In the genomic region with DNA sequence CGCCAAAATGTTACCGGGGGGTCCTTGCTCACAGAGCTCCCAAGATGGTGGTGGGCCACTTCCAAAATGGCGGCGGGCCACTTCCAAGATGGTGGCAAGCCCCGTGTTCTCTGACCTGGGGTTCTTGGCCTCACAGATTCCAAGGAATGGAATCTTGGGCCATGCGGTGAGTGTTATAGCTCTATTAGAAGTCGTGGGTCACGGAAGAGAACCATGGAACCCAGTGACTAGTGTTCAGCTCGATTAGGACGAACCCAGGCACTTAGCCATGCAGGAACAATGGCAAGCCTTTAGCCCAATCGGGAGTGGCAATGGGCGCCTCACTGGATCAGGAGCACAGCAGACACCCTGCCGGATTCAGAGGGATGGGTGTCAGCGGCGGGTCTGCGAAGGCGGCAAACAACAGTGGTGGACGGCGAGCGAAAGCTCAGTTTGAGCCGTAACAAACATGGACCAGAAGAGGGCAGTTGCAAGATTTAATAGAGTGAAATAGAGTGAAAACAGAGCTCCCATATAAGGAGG, we compare ENCODE assay signal across 1 cellular context.
A peak's percentile ranks its signal among the peaks of the same experiment; 100 is the strongest.
TF ChIP-seq lines count a peak whose summit lies in the region.
"Not testable (repeated sequence)": the region's sequence is repeated elsewhere in the genome, so short reads cannot be mapped to it uniquely, and the experiment has no call there.

No MANE protein-coding gene starts in this region.

TF ChIP-seq in K562, 482 proteins besides CTCF, POLR2A, EP300 and RAD21 (continued from another document):
- TF ChIP-seq, protein P1, sequence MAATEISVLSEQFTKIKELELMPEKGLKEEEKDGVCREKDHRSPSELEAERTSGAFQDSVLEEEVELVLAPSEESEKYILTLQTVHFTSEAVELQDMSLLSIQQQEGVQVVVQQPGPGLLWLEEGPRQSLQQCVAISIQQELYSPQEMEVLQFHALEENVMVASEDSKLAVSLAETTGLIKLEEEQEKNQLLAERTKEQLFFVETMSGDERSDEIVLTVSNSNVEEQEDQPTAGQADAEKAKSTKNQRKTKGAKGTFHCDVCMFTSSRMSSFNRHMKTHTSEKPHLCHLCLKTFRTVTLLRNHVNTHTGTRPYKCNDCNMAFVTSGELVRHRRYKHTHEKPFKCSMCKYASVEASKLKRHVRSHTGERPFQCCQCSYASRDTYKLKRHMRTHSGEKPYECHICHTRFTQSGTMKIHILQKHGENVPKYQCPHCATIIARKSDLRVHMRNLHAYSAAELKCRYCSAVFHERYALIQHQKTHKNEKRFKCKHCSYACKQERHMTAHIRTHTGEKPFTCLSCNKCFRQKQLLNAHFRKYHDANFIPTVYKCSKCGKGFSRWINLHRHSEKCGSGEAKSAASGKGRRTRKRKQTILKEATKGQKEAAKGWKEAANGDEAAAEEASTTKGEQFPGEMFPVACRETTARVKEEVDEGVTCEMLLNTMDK (IDR thresholded peaks at IDR 0.05; ENCODE audit: borderline replicate concordance, insufficient read depth, low read depth, low read length, poor library complexity, severe bottlenecking): peak; percentile 27
- peak; percentile 48 for TF ChIP-seq NR2C1 (IDR thresholded peaks at IDR 0.05)
- peak; percentile 60 for TF ChIP-seq NR2C1 (tag; IDR thresholded peaks at IDR 0.05)
- 0 out of 2 replicates have a peak, but pooled peaks have one; percentile 8 for TF ChIP-seq CXXC5 (CRISPR knock-in tag; IDR thresholded peaks at IDR 0.05)
- 0 out of 2 replicates have a peak, but pooled peaks have one; percentile 35 for TF ChIP-seq GATAD2B (IDR thresholded peaks at IDR 0.05; ENCODE audit: borderline replicate concordance)
- peak; percentile 47 for TF ChIP-seq ZFX (CRISPR knock-in tag; IDR thresholded peaks at IDR 0.05)
- TF ChIP-seq POLR2H (tag; IDR thresholded peaks at IDR 0.05; ENCODE audit: low read depth): peak; percentile 56
- TF ChIP-seq ZNF644 (tag; IDR thresholded peaks at IDR 0.05; ENCODE audit: low read depth): 0 out of 2 replicates have a peak, but pooled peaks have one; percentile 56
- TF ChIP-seq EHMT2 (IDR thresholded peaks at IDR 0.05): peak; percentile 7; the same call in 1 of the 2 replicates
- 0 out of 2 replicates have a peak, but pooled peaks have one; percentile 30 for TF ChIP-seq FOXJ2 (tag; IDR thresholded peaks at IDR 0.05)
- TF ChIP-seq, protein P2, sequence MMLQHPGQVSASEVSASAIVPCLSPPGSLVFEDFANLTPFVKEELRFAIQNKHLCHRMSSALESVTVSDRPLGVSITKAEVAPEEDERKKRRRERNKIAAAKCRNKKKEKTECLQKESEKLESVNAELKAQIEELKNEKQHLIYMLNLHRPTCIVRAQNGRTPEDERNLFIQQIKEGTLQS (IDR thresholded peaks at IDR 0.05): not testable (repeated sequence)
- TF ChIP-seq, protein P2 (CRISPR knock-in tag; conservative IDR thresholded peaks at IDR 0.05): peak; percentile 41; the same call in 1 of the 2 replicates
- TF ChIP-seq, protein P3, sequence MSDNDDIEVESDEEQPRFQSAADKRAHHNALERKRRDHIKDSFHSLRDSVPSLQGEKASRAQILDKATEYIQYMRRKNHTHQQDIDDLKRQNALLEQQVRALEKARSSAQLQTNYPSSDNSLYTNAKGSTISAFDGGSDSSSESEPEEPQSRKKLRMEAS (CRISPR knock-in tag; IDR thresholded peaks at IDR 0.05): peak; percentile 50
- peak; percentile 67 for TF ChIP-seq RBFOX2 (IDR thresholded peaks at IDR 0.05; ENCODE audit: low read depth, low read length)
